1 cellular context compared by ENCODE assay signal in the genomic region with DNA sequence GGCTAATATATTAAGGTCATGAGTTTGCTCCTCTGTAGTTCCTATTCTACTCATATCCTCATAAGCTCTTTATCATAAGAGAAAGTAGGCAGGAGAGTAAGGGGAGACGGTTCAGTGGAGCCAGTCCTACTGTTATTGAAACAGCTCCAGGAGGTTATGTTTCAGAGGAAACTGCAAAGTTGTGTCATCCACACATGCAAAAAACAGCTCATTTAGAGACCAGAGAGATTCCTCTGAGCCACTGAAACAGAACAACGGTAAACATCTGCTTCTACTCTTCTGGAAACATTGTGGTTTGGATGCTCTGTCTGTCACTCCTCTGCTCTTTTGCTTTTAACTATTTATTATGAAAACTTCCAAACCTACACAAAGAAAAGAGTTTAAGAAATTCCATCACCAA.
TF ChIP-seq lines count a peak whose summit lies in the region.

No MANE protein-coding gene starts in this region.

TF ChIP-seq in GM12878, 131 proteins besides CTCF, POLR2A, EP300 and RAD21 (continued from another document and continues in another):
- TF ChIP-seq, protein P1, sequence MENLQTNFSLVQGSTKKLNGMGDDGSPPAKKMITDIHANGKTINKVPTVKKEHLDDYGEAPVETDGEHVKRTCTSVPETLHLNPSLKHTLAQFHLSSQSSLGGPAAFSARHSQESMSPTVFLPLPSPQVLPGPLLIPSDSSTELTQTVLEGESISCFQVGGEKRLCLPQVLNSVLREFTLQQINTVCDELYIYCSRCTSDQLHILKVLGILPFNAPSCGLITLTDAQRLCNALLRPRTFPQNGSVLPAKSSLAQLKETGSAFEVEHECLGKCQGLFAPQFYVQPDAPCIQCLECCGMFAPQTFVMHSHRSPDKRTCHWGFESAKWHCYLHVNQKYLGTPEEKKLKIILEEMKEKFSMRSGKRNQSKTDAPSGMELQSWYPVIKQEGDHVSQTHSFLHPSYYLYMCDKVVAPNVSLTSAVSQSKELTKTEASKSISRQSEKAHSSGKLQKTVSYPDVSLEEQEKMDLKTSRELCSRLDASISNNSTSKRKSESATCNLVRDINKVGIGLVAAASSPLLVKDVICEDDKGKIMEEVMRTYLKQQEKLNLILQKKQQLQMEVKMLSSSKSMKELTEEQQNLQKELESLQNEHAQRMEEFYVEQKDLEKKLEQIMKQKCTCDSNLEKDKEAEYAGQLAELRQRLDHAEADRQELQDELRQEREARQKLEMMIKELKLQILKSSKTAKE (IDR thresholded peaks at IDR 0.05; ENCODE audit: low read depth, poor library complexity, severe bottlenecking): no peak
- TF ChIP-seq, protein P2, sequence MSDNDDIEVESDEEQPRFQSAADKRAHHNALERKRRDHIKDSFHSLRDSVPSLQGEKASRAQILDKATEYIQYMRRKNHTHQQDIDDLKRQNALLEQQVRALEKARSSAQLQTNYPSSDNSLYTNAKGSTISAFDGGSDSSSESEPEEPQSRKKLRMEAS (IDR thresholded peaks at IDR 0.05; ENCODE audit: low read depth, low read length): no peak
- TF ChIP-seq TCF3 (IDR thresholded peaks at IDR 0.05; ENCODE audit: borderline replicate concordance, insufficient read depth, low read depth, low read length): peak; percentile 82; the same call in 1 of the 2 replicates
- no peak for TF ChIP-seq ZNF622 (IDR thresholded peaks at IDR 0.05)
- TF ChIP-seq IRF4 (IDR thresholded peaks at IDR 0.05; ENCODE audit: low read depth, low read length): 0 out of 2 replicates have a peak, but pooled peaks have one; percentile 24
- TF ChIP-seq RELA (IDR thresholded peaks at IDR 0.05; ENCODE audit: borderline replicate concordance, partially characterized antibody): no peak
- no peak for TF ChIP-seq SIN3A (IDR thresholded peaks at IDR 0.05; ENCODE audit: low read depth, low read length)
- TF ChIP-seq FOXM1 (IDR thresholded peaks at IDR 0.05; ENCODE audit: low read depth, low read length): peak; percentile 73
- TF ChIP-seq, protein P3, sequence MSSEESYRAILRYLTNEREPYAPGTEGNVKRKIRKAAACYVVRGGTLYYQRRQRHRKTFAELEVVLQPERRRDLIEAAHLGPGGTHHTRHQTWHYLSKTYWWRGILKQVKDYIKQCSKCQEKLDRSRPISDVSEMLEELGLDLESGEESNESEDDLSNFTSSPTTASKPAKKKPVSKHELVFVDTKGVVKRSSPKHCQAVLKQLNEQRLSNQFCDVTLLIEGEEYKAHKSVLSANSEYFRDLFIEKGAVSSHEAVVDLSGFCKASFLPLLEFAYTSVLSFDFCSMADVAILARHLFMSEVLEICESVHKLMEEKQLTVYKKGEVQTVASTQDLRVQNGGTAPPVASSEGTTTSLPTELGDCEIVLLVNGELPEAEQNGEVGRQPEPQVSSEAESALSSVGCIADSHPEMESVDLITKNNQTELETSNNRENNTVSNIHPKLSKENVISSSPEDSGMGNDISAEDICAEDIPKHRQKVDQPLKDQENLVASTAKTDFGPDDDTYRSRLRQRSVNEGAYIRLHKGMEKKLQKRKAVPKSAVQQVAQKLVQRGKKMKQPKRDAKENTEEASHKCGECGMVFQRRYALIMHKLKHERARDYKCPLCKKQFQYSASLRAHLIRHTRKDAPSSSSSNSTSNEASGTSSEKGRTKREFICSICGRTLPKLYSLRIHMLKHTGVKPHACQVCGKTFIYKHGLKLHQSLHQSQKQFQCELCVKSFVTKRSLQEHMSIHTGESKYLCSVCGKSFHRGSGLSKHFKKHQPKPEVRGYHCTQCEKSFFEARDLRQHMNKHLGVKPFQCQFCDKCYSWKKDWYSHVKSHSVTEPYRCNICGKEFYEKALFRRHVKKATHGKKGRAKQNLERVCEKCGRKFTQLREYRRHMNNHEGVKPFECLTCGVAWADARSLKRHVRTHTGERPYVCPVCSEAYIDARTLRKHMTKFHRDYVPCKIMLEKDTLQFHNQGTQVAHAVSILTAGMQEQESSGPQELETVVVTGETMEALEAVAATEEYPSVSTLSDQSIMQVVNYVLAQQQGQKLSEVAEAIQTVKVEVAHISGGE (CRISPR knock-in tag; IDR thresholded peaks at IDR 0.05): no peak
- peak; percentile 94 for TF ChIP-seq RUNX3 (IDR thresholded peaks at IDR 0.05; ENCODE audit: low read length)
- 0 out of 2 replicates have a peak, but pooled peaks have one; percentile 19 for TF ChIP-seq MTA2 (IDR thresholded peaks at IDR 0.05; ENCODE audit: low read depth)
- TF ChIP-seq ZNF207 (IDR thresholded peaks at IDR 0.05; ENCODE audit: borderline replicate concordance): no peak
- TF ChIP-seq CBX5 (IDR thresholded peaks at IDR 0.05; ENCODE audit: low read depth): no peak
- TF ChIP-seq, protein P4, sequence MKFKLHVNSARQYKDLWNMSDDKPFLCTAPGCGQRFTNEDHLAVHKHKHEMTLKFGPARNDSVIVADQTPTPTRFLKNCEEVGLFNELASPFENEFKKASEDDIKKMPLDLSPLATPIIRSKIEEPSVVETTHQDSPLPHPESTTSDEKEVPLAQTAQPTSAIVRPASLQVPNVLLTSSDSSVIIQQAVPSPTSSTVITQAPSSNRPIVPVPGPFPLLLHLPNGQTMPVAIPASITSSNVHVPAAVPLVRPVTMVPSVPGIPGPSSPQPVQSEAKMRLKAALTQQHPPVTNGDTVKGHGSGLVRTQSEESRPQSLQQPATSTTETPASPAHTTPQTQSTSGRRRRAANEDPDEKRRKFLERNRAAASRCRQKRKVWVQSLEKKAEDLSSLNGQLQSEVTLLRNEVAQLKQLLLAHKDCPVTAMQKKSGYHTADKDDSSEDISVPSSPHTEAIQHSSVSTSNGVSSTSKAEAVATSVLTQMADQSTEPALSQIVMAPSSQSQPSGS (IDR thresholded peaks at IDR 0.05; ENCODE audit: low read length): peak; percentile 65
- TF ChIP-seq KDM1A (IDR thresholded peaks at IDR 0.05; ENCODE audit: borderline replicate concordance): no peak
- TF ChIP-seq CREB1 (IDR thresholded peaks at IDR 0.05; ENCODE audit: low read depth): 0 out of 2 replicates have a peak, but pooled peaks have one; percentile 30
- TF ChIP-seq TAF1 (IDR thresholded peaks at IDR 0.05; ENCODE audit: borderline replicate concordance, low read depth, low read length): no peak
- peak; percentile 85 for TF ChIP-seq EED (IDR thresholded peaks at IDR 0.05; ENCODE audit: low read depth)
- peak; percentile 68; the same call in 1 of the 2 replicates for TF ChIP-seq PAX5 (IDR thresholded peaks at IDR 0.05; ENCODE audit: borderline replicate concordance, low read depth, low read length)
- TF ChIP-seq FOXK2 (IDR thresholded peaks at IDR 0.05): no peak
- TF ChIP-seq BHLHE40 (IDR thresholded peaks at IDR 0.05; ENCODE audit: borderline replicate concordance in 1 of 2, low read depth in 2 of 2, low read length in 1 of 2): no peak
- TF ChIP-seq STAT1 (conservative IDR thresholded peaks at IDR 0.05): no peak
- no peak for TF ChIP-seq JUND (IDR thresholded peaks at IDR 0.05; ENCODE audit: low read depth, low read length)
- TF ChIP-seq, protein P5, sequence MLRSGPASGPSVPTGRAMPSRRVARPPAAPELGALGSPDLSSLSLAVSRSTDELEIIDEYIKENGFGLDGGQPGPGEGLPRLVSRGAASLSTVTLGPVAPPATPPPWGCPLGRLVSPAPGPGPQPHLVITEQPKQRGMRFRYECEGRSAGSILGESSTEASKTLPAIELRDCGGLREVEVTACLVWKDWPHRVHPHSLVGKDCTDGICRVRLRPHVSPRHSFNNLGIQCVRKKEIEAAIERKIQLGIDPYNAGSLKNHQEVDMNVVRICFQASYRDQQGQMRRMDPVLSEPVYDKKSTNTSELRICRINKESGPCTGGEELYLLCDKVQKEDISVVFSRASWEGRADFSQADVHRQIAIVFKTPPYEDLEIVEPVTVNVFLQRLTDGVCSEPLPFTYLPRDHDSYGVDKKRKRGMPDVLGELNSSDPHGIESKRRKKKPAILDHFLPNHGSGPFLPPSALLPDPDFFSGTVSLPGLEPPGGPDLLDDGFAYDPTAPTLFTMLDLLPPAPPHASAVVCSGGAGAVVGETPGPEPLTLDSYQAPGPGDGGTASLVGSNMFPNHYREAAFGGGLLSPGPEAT (IDR thresholded peaks at IDR 0.05; ENCODE audit: low read depth): peak; percentile 21; the same call in 1 of the 2 replicates
- no peak for TF ChIP-seq ZNF217 (IDR thresholded peaks at IDR 0.05)
- TF ChIP-seq SPI1 (IDR thresholded peaks at IDR 0.05; ENCODE audit: borderline replicate concordance, insufficient read depth, low read depth, low read length): no peak
- TF ChIP-seq, protein P6, sequence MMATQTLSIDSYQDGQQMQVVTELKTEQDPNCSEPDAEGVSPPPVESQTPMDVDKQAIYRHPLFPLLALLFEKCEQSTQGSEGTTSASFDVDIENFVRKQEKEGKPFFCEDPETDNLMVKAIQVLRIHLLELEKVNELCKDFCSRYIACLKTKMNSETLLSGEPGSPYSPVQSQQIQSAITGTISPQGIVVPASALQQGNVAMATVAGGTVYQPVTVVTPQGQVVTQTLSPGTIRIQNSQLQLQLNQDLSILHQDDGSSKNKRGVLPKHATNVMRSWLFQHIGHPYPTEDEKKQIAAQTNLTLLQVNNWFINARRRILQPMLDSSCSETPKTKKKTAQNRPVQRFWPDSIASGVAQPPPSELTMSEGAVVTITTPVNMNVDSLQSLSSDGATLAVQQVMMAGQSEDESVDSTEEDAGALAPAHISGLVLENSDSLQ (IDR thresholded peaks at IDR 0.05): peak; percentile 81
- TF ChIP-seq, protein P7, sequence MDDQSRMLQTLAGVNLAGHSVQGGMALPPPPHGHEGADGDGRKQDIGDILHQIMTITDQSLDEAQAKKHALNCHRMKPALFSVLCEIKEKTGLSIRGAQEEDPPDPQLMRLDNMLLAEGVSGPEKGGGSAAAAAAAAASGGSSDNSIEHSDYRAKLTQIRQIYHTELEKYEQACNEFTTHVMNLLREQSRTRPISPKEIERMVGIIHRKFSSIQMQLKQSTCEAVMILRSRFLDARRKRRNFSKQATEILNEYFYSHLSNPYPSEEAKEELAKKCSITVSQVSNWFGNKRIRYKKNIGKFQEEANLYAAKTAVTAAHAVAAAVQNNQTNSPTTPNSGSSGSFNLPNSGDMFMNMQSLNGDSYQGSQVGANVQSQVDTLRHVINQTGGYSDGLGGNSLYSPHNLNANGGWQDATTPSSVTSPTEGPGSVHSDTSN (IDR thresholded peaks at IDR 0.05; ENCODE audit: insufficient replicate concordance, low read depth, low read length): peak; percentile 62
- TF ChIP-seq IKZF1 (conservative IDR thresholded peaks at IDR 0.05): peak; percentile 48
- TF ChIP-seq KLF5 (IDR thresholded peaks at IDR 0.05; ENCODE audit: partially characterized antibody): no peak
- no peak for TF ChIP-seq BRCA1 (IDR thresholded peaks at IDR 0.05; ENCODE audit: low read depth, low read length)
- peak; percentile 84; the same call in 1 of the 2 replicates for TF ChIP-seq TCF12 (IDR thresholded peaks at IDR 0.05; ENCODE audit: low read depth, low read length)
- no peak for TF ChIP-seq PML (IDR thresholded peaks at IDR 0.05; ENCODE audit: low read length)
- TF ChIP-seq MEF2A (IDR thresholded peaks at IDR 0.05; ENCODE audit: insufficient read depth, low read depth, low read length): peak; percentile 61; the same call in 1 of the 2 replicates
- TF ChIP-seq CEBPB (IDR thresholded peaks at IDR 0.05; ENCODE audit: borderline replicate concordance in 1 of 2, low read depth in 2 of 2, low read length in 2 of 2): no peak
- TF ChIP-seq IKZF2 (IDR thresholded peaks at IDR 0.05): peak; percentile 53 to 59; a peak in 2 of 4 replicates
- no peak for TF ChIP-seq SREBF1 (IDR thresholded peaks at IDR 0.05; ENCODE audit: low read length)
- no peak for TF ChIP-seq RFX5 (IDR thresholded peaks at IDR 0.05; ENCODE audit: low read depth, low read length)
- peak; percentile 19; the same call in 1 of the 2 replicates for TF ChIP-seq GABPA (IDR thresholded peaks at IDR 0.05; ENCODE audit: low read depth)
- TF ChIP-seq POU2F2 (IDR thresholded peaks at IDR 0.05; ENCODE audit: borderline replicate concordance, low read depth, low read length): peak; percentile 58; the same call in 1 of the 3 replicates
- no peak for TF ChIP-seq SUZ12 (IDR thresholded peaks at IDR 0.05; ENCODE audit: unreplicated experiment)
- TF ChIP-seq ZSCAN29 (IDR thresholded peaks at IDR 0.05): no peak
- no peak for TF ChIP-seq ZNF274 (IDR thresholded peaks at IDR 0.05; ENCODE audit: insufficient read depth, insufficient read length)
- no peak for TF ChIP-seq HDGF (IDR thresholded peaks at IDR 0.05)
- TF ChIP-seq CBFB (IDR thresholded peaks at IDR 0.05; ENCODE audit: low read depth): peak; percentile 53; the same call in 1 of the 2 replicates
- TF ChIP-seq NFXL1 (IDR thresholded peaks at IDR 0.05; ENCODE audit: borderline replicate concordance): no peak
- TF ChIP-seq, protein P8, sequence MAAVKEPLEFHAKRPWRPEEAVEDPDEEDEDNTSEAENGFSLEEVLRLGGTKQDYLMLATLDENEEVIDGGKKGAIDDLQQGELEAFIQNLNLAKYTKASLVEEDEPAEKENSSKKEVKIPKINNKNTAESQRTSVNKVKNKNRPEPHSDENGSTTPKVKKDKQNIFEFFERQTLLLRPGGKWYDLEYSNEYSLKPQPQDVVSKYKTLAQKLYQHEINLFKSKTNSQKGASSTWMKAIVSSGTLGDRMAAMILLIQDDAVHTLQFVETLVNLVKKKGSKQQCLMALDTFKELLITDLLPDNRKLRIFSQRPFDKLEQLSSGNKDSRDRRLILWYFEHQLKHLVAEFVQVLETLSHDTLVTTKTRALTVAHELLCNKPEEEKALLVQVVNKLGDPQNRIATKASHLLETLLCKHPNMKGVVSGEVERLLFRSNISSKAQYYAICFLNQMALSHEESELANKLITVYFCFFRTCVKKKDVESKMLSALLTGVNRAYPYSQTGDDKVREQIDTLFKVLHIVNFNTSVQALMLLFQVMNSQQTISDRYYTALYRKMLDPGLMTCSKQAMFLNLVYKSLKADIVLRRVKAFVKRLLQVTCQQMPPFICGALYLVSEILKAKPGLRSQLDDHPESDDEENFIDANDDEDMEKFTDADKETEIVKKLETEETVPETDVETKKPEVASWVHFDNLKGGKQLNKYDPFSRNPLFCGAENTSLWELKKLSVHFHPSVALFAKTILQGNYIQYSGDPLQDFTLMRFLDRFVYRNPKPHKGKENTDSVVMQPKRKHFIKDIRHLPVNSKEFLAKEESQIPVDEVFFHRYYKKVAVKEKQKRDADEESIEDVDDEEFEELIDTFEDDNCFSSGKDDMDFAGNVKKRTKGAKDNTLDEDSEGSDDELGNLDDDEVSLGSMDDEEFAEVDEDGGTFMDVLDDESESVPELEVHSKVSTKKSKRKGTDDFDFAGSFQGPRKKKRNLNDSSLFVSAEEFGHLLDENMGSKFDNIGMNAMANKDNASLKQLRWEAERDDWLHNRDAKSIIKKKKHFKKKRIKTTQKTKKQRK (IDR thresholded peaks at IDR 0.05; ENCODE audit: low read depth, low read length): no peak
- TF ChIP-seq SMARCA5 (IDR thresholded peaks at IDR 0.05): no peak
- TF ChIP-seq GATAD2B (conservative IDR thresholded peaks at IDR 0.05; ENCODE audit: low read depth): no peak
- peak; percentile 42; the same call in 1 of the 2 replicates for TF ChIP-seq BCL11A (IDR thresholded peaks at IDR 0.05; ENCODE audit: low read depth, low read length)
- TF ChIP-seq POLR2AphosphoS2 (IDR thresholded peaks at IDR 0.05; ENCODE audit: low read depth, low read length): no peak
- TF ChIP-seq YY1 (IDR thresholded peaks at IDR 0.05; ENCODE audit: low read depth, low read length): no peak
- TF ChIP-seq KAT2A (conservative IDR thresholded peaks at IDR 0.05; ENCODE audit: control insufficient read depth, low read depth, low read length): no peak
